In the genomic region with DNA sequence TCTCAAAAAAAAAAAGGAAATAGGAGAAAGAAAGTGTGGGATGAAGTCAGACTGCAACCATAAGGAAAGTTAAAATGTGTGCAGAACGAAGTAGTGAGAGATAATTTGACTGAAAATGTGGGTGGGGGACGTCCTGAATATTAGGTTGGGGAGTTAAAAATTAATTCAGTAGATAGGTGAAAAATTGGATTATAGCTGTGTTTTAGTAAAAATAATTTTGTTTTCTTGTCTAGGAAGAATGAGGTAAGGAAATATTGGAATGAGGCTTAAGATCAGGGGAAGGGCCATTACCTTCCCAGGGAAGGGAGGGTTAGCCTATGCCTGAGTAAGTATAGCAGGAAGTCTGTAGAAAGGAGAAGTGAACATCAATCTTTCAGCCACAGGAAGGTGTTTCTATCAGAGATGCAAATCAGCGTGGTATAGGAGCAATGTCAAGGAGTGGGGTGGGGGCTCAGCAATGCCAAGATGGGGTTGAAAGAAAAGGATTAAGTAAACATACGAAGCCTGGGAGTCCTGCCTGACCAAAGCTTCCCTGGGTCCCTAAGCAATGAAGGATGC, we compare ENCODE assay signal across 18 cellular contexts.
"Had no signal": no experiment of that assay in that cellular context is flagged by ENCODE, and none has a peak within 500 bp of the region (broad histone marks: within the 10 kb centered on the region; RNA-seq: fewer than 3 reads in every experiment).

No MANE protein-coding gene starts in this region.

- H3K36me3 Mint-ChIP-seq: activated naive CD8-positive, alpha-beta T cell; naive thymus-derived CD8-positive, alpha-beta T cell; WTC11 had no signal

- H3K4me3 ChIP-seq: esophagus squamous epithelium, left lung, stomach, testis had no signal

- H3K27me3 Mint-ChIP-seq: activated naive CD8-positive, alpha-beta T cell had no signal

- H3K36me3 ChIP-seq: esophagus squamous epithelium, left lung, neutrophil, stomach had no signal

- FAIRE-seq: colon, kidney had no signal

- H3K27ac ChIP-seq: esophagus squamous epithelium, left lung, neutrophil, stomach, testis had no signal

- H3K27ac Mint-ChIP-seq: activated CD8-positive, alpha-beta T cell treated with anti-CD3 and anti-CD28 coated beads for 36 hours; activated naive CD8-positive, alpha-beta T cell; naive thymus-derived CD8-positive, alpha-beta T cell; WTC11 had no signal

- H3K4me1 ChIP-seq: esophagus squamous epithelium, left lung, stomach, testis had no signal

- H3K4me1 Mint-ChIP-seq: WTC11 had no signal

- H3K9me3 Mint-ChIP-seq: activated CD8-positive, alpha-beta T cell treated with anti-CD3 and anti-CD28 coated beads for 36 hours; WTC11 had no signal

- H3K9me3 ChIP-seq: esophagus squamous epithelium, left lung, neutrophil, stomach, testis had no signal

- H3K27me3 ChIP-seq: esophagus squamous epithelium, left lung, neutrophil, testis had no signal

- H3K4me3 Mint-ChIP-seq: activated CD8-positive, alpha-beta T cell treated with anti-CD3 and anti-CD28 coated beads for 36 hours; activated naive CD8-positive, alpha-beta T cell; naive thymus-derived CD8-positive, alpha-beta T cell; WTC11 had no signal

- DNase-seq: activated CD4-positive, alpha-beta T cell treated with anti-CD3 and anti-CD28 coated beads for 48 hours; activated CD8-positive, alpha-beta T cell treated with anti-CD3 and anti-CD28 coated beads for 36 hours; activated gamma-delta T cell; activated T-cell treated with anti-CD3 and anti-CD28 coated beads, Interleukin-2, amount 50 U/mL, for 48 hours; amniotic stem cell; caudate nucleus; esophagus squamous epithelium; hypothalamus; kidney; left lung; naive thymus-derived CD8-positive, alpha-beta T cell; stimulated activated CD4-positive, alpha-beta T cell treated with anti-CD3 and anti-CD28 coated beads, Interleukin-1b, Interleukin-23, amount 100 ng/mL, for 48 hours; stomach; testis had no signal

- ATAC-seq: activated CD8-positive, alpha-beta T cell treated with anti-CD3 and anti-CD28 coated beads for 36 hours; left lung; naive thymus-derived CD8-positive, alpha-beta T cell; WTC11 had no signal
